18 cellular contexts compared by ENCODE assay signal in genomic region chr1:4256351-4256750, GRCh38.
DNase-seq lines count a peak whose midpoint lies in the region; ATAC-seq and TF ChIP-seq lines count a peak whose summit lies in the region.
"Had no signal": no experiment of that assay in that cellular context is flagged by ENCODE, and none has a peak within 500 bp of the region (broad histone marks: within the 10 kb centered on the region; RNA-seq: fewer than 3 reads in every experiment).

No MANE protein-coding gene starts in this region.

- ATAC-seq in GM18870 (IDR thresholded peaks at IDR 0.05; ENCODE audit: unreplicated experiment): no peak
- ATAC-seq in esophagus mucosa: no peak
- ATAC-seq: CD8-positive, alpha-beta T cell had no signal

- peaks cover 3 to 38% (median 29%) of the 10 kb centered on the region in 8 donors for H3K9me3 ChIP-seq in spleen

- 66 to 73% (median 69%) methylated on average over 4 of the region's 4 CpGs for WGBS in spleen, 5 donors

- no peaks in the 10 kb centered on the region for H3K36me3 ChIP-seq in spleen
- H3K36me3 ChIP-seq: BLaER1 had no signal

- no peak for TF ChIP-seq POLR2A in spleen (IDR thresholded peaks at IDR 0.05)

- no peak for TF ChIP-seq CTCF in spleen (IDR thresholded peaks at IDR 0.05 in 8 of 11, conservative IDR thresholded peaks at IDR 0.05 in 3 of 11)

- H3K4me1 ChIP-seq in spleen: no peaks in the 10 kb centered on the region
- H3K4me1 ChIP-seq: BLaER1, Caco-2 had no signal

- DNase-seq in DMS 273 (lab: John Stamatoyannopoulos, UW; ENCODE audit: unreplicated experiment) (peak; percentile 36), DMS 273 treated with DMSO at 0.1 percent for 48 hours (lab: John Stamatoyannopoulos, UW) (no peak), NCI-H2171 treated with DMSO at 0.1 percent for 48 hours (lab: John Stamatoyannopoulos, UW) (peak; percentile 39), cerebellum (ENCODE audit: low spot score) (peak; percentile 47), spleen (no peak)
- DNase-seq: Caco-2; CD4-positive, CD25-positive, alpha-beta regulatory T cell; CD8-positive, alpha-beta T cell; DMS53; DMS79 treated with DMSO at 0.1 percent for 48 hours; GM23248; H7; HCEC 1CT had no signal

- intact Hi-C loops in spleen (cut with DNase I; ENCODE audit: low total_unique reads): no loop called here

- H3K27ac ChIP-seq in spleen: no peak overlapping the region
- H3K27ac ChIP-seq: 22Rv1, BLaER1, C4-2B, GM23248 had no signal

- no peak overlapping the region for H3K4me3 ChIP-seq in spleen
- H3K4me3 ChIP-seq: BLaER1, GM23248 had no signal

- H3K27me3 ChIP-seq in spleen (replicated peaks in 1 of 7): peaks cover 0 to 14% (median 0%) of the 10 kb centered on the region in 7 donors
- H3K27me3 ChIP-seq: BLaER1 had no signal

Comparison
In these comparisons a context has a peak if more than half of its experiments do, and no peak if none do; other contexts are left out.
1. DNase-seq: peak in DMS 273 (single experiment), NCI-H2171 treated with DMSO at 0.1 percent for 48 hours (single experiment) and cerebellum (single experiment); none in DMS 273 treated with DMSO at 0.1 percent for 48 hours (single experiment) and spleen (single experiment).